ENCODE assay signal across 30 cellular contexts in the genomic region with DNA sequence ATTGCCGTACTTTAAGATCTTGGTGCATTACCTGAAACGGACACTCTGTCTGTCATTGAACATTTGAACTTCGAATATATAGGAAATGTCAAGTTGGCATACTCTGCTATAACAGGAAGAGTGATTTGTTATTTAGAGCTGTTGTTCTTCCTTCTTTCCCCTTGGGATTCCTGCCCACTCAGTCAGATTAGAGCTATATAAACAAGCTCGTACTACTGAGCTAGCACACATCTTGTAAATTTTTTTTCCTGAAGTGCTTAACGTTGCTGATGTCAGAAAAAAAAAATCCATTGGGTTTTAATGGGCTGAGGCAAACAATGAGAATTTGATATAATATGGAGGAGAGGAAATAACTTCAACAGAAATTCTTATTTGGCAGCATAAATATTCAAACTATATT. TPM values are rescaled to one million over a fixed set of nuclear protein-coding genes. Genes with fewer than 3 reads are reported as not detected.
"Had no signal": no experiment of that assay in that cellular context is flagged by ENCODE, and none has a peak within 500 bp of the region (broad histone marks: within the 10 kb centered on the region; RNA-seq: fewer than 3 reads in every experiment).

No MANE protein-coding gene starts in this region.

- H3K4me3 Mint-ChIP-seq: activated CD4-positive, alpha-beta T cell treated with anti-CD3 and anti-CD28 coated beads for 36 hours; activated naive CD8-positive, alpha-beta T cell; naive thymus-derived CD8-positive, alpha-beta T cell; neural crest cell; stimulated activated naive B cell treated with anti-CD40 and anti-IgM and Interleukin-4, amounts not matched to agents 10 μg/mL and 1 μg/mL and 100 μg/mL, for 72 hours had no signal

- H3K4me1 ChIP-seq: body of pancreas, colonic mucosa, gastrocnemius medialis, lower lobe of right lung, pancreas, prostate gland, stomach had no signal

- H3K27ac Mint-ChIP-seq: activated CD4-positive, alpha-beta T cell treated with anti-CD3 and anti-CD28 coated beads for 36 hours; activated naive CD8-positive, alpha-beta T cell; naive thymus-derived CD8-positive, alpha-beta T cell; stimulated activated naive B cell treated with anti-CD40 and anti-IgM and Interleukin-4, amounts not matched to agents 10 μg/mL and 1 μg/mL and 100 μg/mL, for 72 hours had no signal

- H3K27ac ChIP-seq: body of pancreas, colonic mucosa, gastrocnemius medialis, lower lobe of right lung, pancreas, prostate gland, stomach had no signal

- H3K27me3 ChIP-seq: body of pancreas, colonic mucosa, gastrocnemius medialis, pancreas, tibial artery had no signal

- H3K9me3 Mint-ChIP-seq: neural crest cell had no signal

- FAIRE-seq: keratinocyte, pancreas had no signal

- H3K9me3 ChIP-seq: body of pancreas, colonic mucosa, gastrocnemius medialis, lower lobe of right lung, pancreas, prostate gland, stomach, tibial artery had no signal

- DNase-seq: activated CD4-positive, alpha-beta T cell treated with anti-CD3 and anti-CD28 coated beads for 36 hours; activated CD4-positive, CD25-positive, alpha-beta regulatory T cell; activated effector memory CD4-positive, alpha-beta T cell treated with Interleukin-2 at 50 U/mL for 16 hours; activated naive CD4-positive, alpha-beta T cell treated with Interleukin-2 at 50 U/mL for 16 hours; activated T-cell treated with anti-CD3 and anti-CD28 coated beads for 4 hours; anterior cingulate cortex; body of pancreas; cerebellar nuclear complex; colonic mucosa; effector memory CD4-positive, alpha-beta T cell; erythroblast; gastrocnemius medialis; glutamatergic neuron; left cardiac atrium; lower lobe of right lung; mesenchymal stem cell; naive thymus-derived CD8-positive, alpha-beta T cell; nucleus accumbens; pancreas; stimulated activated CD4-positive, alpha-beta T cell treated with anti-CD3 and anti-CD28 coated beads, Interleukin-15, amount 100 ng/mL, for 24 hours; stimulated activated CD4-positive, alpha-beta T cell treated with anti-CD3 and anti-CD28 coated beads, Interleukin-2, amount 100 ng/mL, for 24 hours; stimulated activated naive B cell treated with anti-CD40 and anti-IgM and Interleukin-4, amounts not matched to agents 10 μg/mL and 1 μg/mL and 100 μg/mL, for 72 hours; stomach; tibial artery had no signal

- ATAC-seq: activated CD4-positive, alpha-beta T cell treated with anti-CD3 and anti-CD28 coated beads for 36 hours; body of pancreas; gastrocnemius medialis; left cardiac atrium; naive thymus-derived CD8-positive, alpha-beta T cell; pancreas; stimulated activated naive B cell treated with anti-CD40 and anti-IgM and Interleukin-4, amounts not matched to agents 10 μg/mL and 1 μg/mL and 100 μg/mL, for 72 hours had no signal

- H3K36me3 ChIP-seq: colonic mucosa, gastrocnemius medialis, lower lobe of right lung, pancreas, prostate gland, stomach, tibial artery had no signal

- H3K4me3 ChIP-seq: body of pancreas, colonic mucosa, gastrocnemius medialis, lower lobe of right lung, pancreas, prostate gland, smooth muscle cell, stomach, tibial artery had no signal

- H3K4me1 Mint-ChIP-seq: naive thymus-derived CD8-positive, alpha-beta T cell; neural crest cell had no signal

- H3K36me3 Mint-ChIP-seq: activated naive CD8-positive, alpha-beta T cell; naive thymus-derived CD8-positive, alpha-beta T cell; stimulated activated naive B cell treated with anti-CD40 and anti-IgM and Interleukin-4, amounts not matched to agents 10 μg/mL and 1 μg/mL and 100 μg/mL, for 72 hours had no signal

RNA-seq across cellular contexts. Expression of gene RGS6, which starts 26.8 kb away (rescaled TPM):
- total RNA-seq: dermis microvascular lymphatic vessel endothelial cell; naive thymus-derived CD8-positive, alpha-beta T cell had no signal
- polyA plus RNA-seq: keratinocyte; naive thymus-derived CD8-positive, alpha-beta T cell; smooth muscle cell had no signal
